In the genomic region with DNA sequence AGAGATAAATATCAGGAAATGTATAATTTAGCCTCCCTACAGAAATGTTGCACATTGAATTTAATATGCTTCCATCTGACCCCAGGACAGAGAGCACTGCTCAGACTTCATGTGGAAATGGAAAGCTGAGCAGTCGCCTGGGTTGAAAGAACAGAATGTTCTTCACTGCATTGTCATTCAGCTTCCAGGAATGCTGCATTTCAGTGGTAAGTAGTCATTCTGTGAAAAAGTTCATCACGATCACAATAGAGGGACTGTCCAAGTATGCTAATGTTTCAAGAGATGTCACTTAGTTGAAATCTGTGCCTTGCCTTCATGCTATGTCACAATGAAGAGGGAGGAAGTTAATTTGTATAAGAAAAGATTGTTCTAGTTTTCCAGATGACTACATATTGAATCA, we compare ENCODE assay signal across 9 cellular contexts.
DNase-seq lines count a peak whose midpoint lies in the region; ATAC-seq and TF ChIP-seq lines count a peak whose summit lies in the region.
"Had no signal": no experiment of that assay in that cellular context is flagged by ENCODE, and none has a peak within 500 bp of the region (broad histone marks: within the 10 kb centered on the region; RNA-seq: fewer than 3 reads in every experiment).

No MANE protein-coding gene starts in this region.

- peak overlapping the region; percentile 99 for H3K27ac ChIP-seq in mammary epithelial cell (ENCODE audit: insufficient read depth, low read depth, low read length)
- H3K27ac ChIP-seq: HL-60 had no signal

- no peak overlapping the region for H3K4me3 ChIP-seq in mammary epithelial cell (replicated peaks in 1 of 3; ENCODE audit: insufficient read depth in 1 of 3, low read depth in 2 of 3, low read length in 3 of 3)

- no peaks in the 10 kb centered on the region for H3K27me3 Mint-ChIP-seq in neural crest cell (ENCODE audit: low read depth)

- intact Hi-C loops in mammary epithelial cell (cut with micrococcal nuclease) = loop anchor here (1.0 to 5.0 kb wide), 4 partner anchors 10 to 148 kb away; a partner anchor contains a TSS

- 4% methylated on average over 2 of the region's 2 CpGs for WGBS in mammary epithelial cell (ENCODE audit: low coverage, missing lambda C conversion rate)

- TF ChIP-seq CTCF in mammary epithelial cell (conservative IDR thresholded peaks at IDR 0.05 in 1 of 2, IDR thresholded peaks at IDR 0.05 in 1 of 2; ENCODE audit: extremely low read depth in 1 of 2, insufficient read depth in 1 of 2, low read depth in 1 of 2, low read length in 2 of 2) (no peak), neural crest cell (conservative IDR thresholded peaks at IDR 0.05) (no peak)

- in situ Hi-C loops in mammary epithelial cell (cut with MboI; ENCODE audit: low sequenced_read_pairs in 2 of 2) = no loop called here

- H3K79me2 ChIP-seq in mammary epithelial cell (ENCODE audit: insufficient read depth, low read length) = no peaks in the 10 kb centered on the region

- no peaks in the 10 kb centered on the region for H3K9me3 Mint-ChIP-seq in neural crest cell

- no peaks in the 10 kb centered on the region for H3K9me3 ChIP-seq in mammary epithelial cell (replicated peaks; ENCODE audit: insufficient read depth, low read length)

- no peaks in the 10 kb centered on the region for H3K27me3 ChIP-seq in mammary epithelial cell (ENCODE audit: insufficient read depth, low read length)

- peak; percentile 41 for ATAC-seq in GM18519 (IDR thresholded peaks at IDR 0.05; ENCODE audit: low FRiP score, unreplicated experiment)
- peak; percentile 60 for ATAC-seq in HG02938 (IDR thresholded peaks at IDR 0.05; ENCODE audit: unreplicated experiment)

- BruUV-seq in mammary epithelial cell (replicated peaks; lab: Mats Ljungman, UMichigan) = no TSS peak

- H3K36me3 ChIP-seq in mammary epithelial cell (ENCODE audit: insufficient read depth, low read length) = no peaks in the 10 kb centered on the region

- no peaks in the 10 kb centered on the region for H4K20me1 ChIP-seq in mammary epithelial cell (ENCODE audit: insufficient read depth, low read length)

- peak overlapping the region; percentile 55 for H3K4me2 ChIP-seq in mammary epithelial cell (ENCODE audit: insufficient read depth, low read depth, low read length)

- peaks cover 82% of the 10 kb centered on the region for H3K4me1 Mint-ChIP-seq in neural crest cell

- peak overlapping the region; percentile 81 for H3K9ac ChIP-seq in mammary epithelial cell (ENCODE audit: insufficient read depth, low read length)

- no peaks in the 10 kb centered on the region for H3K36me3 Mint-ChIP-seq in neural crest cell (ENCODE audit: low read depth)

- peak overlapping the region; percentile 40 for H3K4me3 Mint-ChIP-seq in neural crest cell

- H3K4me1 ChIP-seq in mammary epithelial cell (ENCODE audit: insufficient read depth, low read length) = peaks cover 56% of the 10 kb centered on the region

- DNase-seq in mammary epithelial cell = peak; percentile 80
- no peak for DNase-seq in neural crest cell (ENCODE audit: low read depth, low spot score)
- no peak for DNase-seq in NCI-H446 treated with DMSO at 0.1 percent for 48 hours (lab: John Stamatoyannopoulos, UW)
- no peak for DNase-seq in COLO829 (ENCODE audit: low spot score)
- no peak for DNase-seq in D341Med (ENCODE audit: low spot score)
- DNase-seq in epidermal melanocyte (ENCODE audit: insufficient read length, low spot score) = no peak

- CTCF ChIA-PET in mammary epithelial cell (lab: Charles Lee; ENCODE audit: low non-redundant PET) = interaction anchor here (0.7 kb wide), 1 partner anchor 8 kb away, joined by 3 read pairs; no protein-coding TSS in a partner anchor

- dilution Hi-C loops in mammary epithelial cell (cut with HindIII; ENCODE audit: low sequenced_read_pairs) = no loop called here

- H3K27ac Mint-ChIP-seq in neural crest cell (ENCODE audit: unreplicated experiment) = peak overlapping the region; percentile 64

- peak overlapping the region; percentile 10 for H2AFZ ChIP-seq in mammary epithelial cell (ENCODE audit: low read depth, low read length)
